In genomic region chrX:51461053-51462050, GRCh38 we compare ENCODE assay signal across 8 cellular contexts. TPM values are rescaled to one million over a fixed set of nuclear protein-coding genes. Genes with fewer than 3 reads are reported as not detected.
DNase-seq lines count a peak whose midpoint lies in the region; ATAC-seq and TF ChIP-seq lines count a peak whose summit lies in the region.

No MANE protein-coding gene starts in this region.

- peak; percentile 68 for ATAC-seq in left lung
- ATAC-seq in HG02798 (IDR thresholded peaks at IDR 0.05; ENCODE audit: poor library complexity, unreplicated experiment), result no peak

- intact Hi-C loops in left lung (cut with DNase I), result no loop called here

- DNase-seq in AG04449 (ENCODE audit: low read depth, low spot score) (no peak), ELR (ENCODE audit: low read depth) (peak; percentile 27), MM.1S (peak; percentile 8), astrocyte of the spinal cord (ENCODE audit: low read depth, low spot score) (peak; percentile 57), left lung (no peak)
- DNase-seq in effector CD4-positive, alpha-beta T cell, result no peak
- DNase-seq in activated CD4-positive, alpha-beta T cell treated with anti-CD3 and anti-CD28 coated beads for 48 hours, result no peak

- H4K20me1 ChIP-seq in MM.1S (ENCODE audit: insufficient read depth, low read length), result no peaks in the 10 kb centered on the region

- CTCF ChIA-PET in AG04449 (lab: Yijun Ruan, JAX), result interaction anchor here (0.9 to 1.9 kb wide), 10 partner anchors 9 to 317 kb away, joined by 3 to 11 read pairs (median 4); no protein-coding TSS in a partner anchor

- no peak overlapping the region for H3K9ac ChIP-seq in MM.1S (ENCODE audit: low read length)

- H3K27me3 ChIP-seq in MM.1S (replicated peaks; ENCODE audit: insufficient read depth, low read length) (no peaks in the 10 kb centered on the region), left lung (no peaks in the 10 kb centered on the region)

- H3K79me2 ChIP-seq in MM.1S (ENCODE audit: low read length), result no peaks in the 10 kb centered on the region

- in situ Hi-C loops in astrocyte of the spinal cord (cut with HindIII; ENCODE audit: low sequenced_read_pairs), result no loop called here

- H3K9me3 ChIP-seq in MM.1S (replicated peaks; ENCODE audit: insufficient read depth, low read length) (no peaks in the 10 kb centered on the region), left lung (no peaks in the 10 kb centered on the region)

- no peak overlapping the region for H3K4me3 ChIP-seq in AG04449 (ENCODE audit: low read depth, low read length)
- no peak overlapping the region for H3K4me3 ChIP-seq in MM.1S (ENCODE audit: low read length)
- H3K4me3 ChIP-seq in astrocyte of the spinal cord (ENCODE audit: low read depth, low read length), result no peak overlapping the region
- no peak overlapping the region for H3K4me3 ChIP-seq in left lung

- H3K4me2 ChIP-seq in MM.1S (ENCODE audit: low read depth, low read length), result no peak overlapping the region

- no peaks in the 10 kb centered on the region for H3K4me1 ChIP-seq in MM.1S (ENCODE audit: low read length)
- H3K4me1 ChIP-seq in left lung, result no peaks in the 10 kb centered on the region

- H3F3A ChIP-seq in MM.1S (ENCODE audit: insufficient read depth, low read length), result no peaks in the 10 kb centered on the region

- H3K27ac ChIP-seq in MM.1S (ENCODE audit: low read length), result no peak overlapping the region
- H3K27ac ChIP-seq in left lung, result no peak overlapping the region

- H3K36me3 ChIP-seq in MM.1S (replicated peaks; ENCODE audit: insufficient read depth, low read length) (no peaks in the 10 kb centered on the region), left lung (no peaks in the 10 kb centered on the region)

- POLR2A ChIA-PET in AG04449 (lab: Yijun Ruan, JAX), result no interaction called here

- H3K9me2 ChIP-seq in MM.1S (replicated peaks; ENCODE audit: insufficient read depth, low read length), result no peaks in the 10 kb centered on the region

- TF ChIP-seq CTCF in AG04449 (IDR thresholded peaks at IDR 0.05; ENCODE audit: insufficient read depth, low read length, missing control alignments) (peak; percentile 42), MM.1S (IDR thresholded peaks at IDR 0.05; ENCODE audit: low read length) (peak; percentile 71), astrocyte of the spinal cord (IDR thresholded peaks at IDR 0.05; ENCODE audit: low read depth, low read length) (peak; percentile 81), left lung (IDR thresholded peaks at IDR 0.05) (peak; percentile 59 to 90)

- H2AFZ ChIP-seq in MM.1S (ENCODE audit: low read length), result no peak overlapping the region

RNA-seq across cellular contexts. Expression of gene NUDT11, which starts 35.0 kb away (rescaled TPM):
- total RNA-seq in left lung, result under 1 TPM; 0.58 to 0.93 TPM

Comparison
In these comparisons a context has a peak if more than half of its experiments do, and no peak if none do; other contexts are left out.
1. DNase-seq: peak in ELR (single experiment), MM.1S (single experiment) and astrocyte of the spinal cord (single experiment); none in AG04449 (single experiment), left lung (0 of 2), effector CD4-positive, alpha-beta T cell (single experiment) and activated CD4-positive, alpha-beta T cell treated with anti-CD3 and anti-CD28 coated beads for 48 hours (single experiment).
2. Peak in every context shown above with its lines, with median percentiles within 50 percentile points of each other: CTCF ChIP-seq.